In genomic region chr18:23115683-23116096, GRCh38 we compare ENCODE assay signal across 12 cellular contexts. TPM values are rescaled to one million over a fixed set of nuclear protein-coding genes. Genes with fewer than 3 reads are reported as not detected.
DNase-seq lines count a peak whose midpoint lies in the region; ATAC-seq and TF ChIP-seq lines count a peak whose summit lies in the region.
"Had no signal": no experiment of that assay in that cellular context is flagged by ENCODE, and none has a peak within 500 bp of the region (broad histone marks: within the 10 kb centered on the region; RNA-seq: fewer than 3 reads in every experiment).

No MANE protein-coding gene starts in this region.

- in situ Hi-C loops in ACHN (cut with HindIII; ENCODE audit: low pct_ligation_motif_present, low pct_unique_long_range_greater_than_20kb, low sequenced_read_pairs): no loop called here

- no peaks in the 10 kb centered on the region for H3K9me3 ChIP-seq in BE2C
- H3K9me3 ChIP-seq: colonic mucosa, tibial artery had no signal

- DNase-seq in ACHN (peak; percentile 94), HT1080 (ENCODE audit: low read depth) (peak; percentile 93), astrocyte of the hippocampus (ENCODE audit: low read depth, low spot score) (peak; percentile 88), kidney glomerular epithelial cell (lab: John Stamatoyannopoulos, UW) (peak; percentile 93), erythroblast (lab: John Stamatoyannopoulos, UW) (no peak), BE2C (no peak), cerebellar cortex (ENCODE audit: low spot score) (no peak)
- DNase-seq: colonic mucosa, tibial artery had no signal

- H3K27me3 ChIP-seq in BE2C: no peaks in the 10 kb centered on the region
- H3K27me3 ChIP-seq: BLaER1 treated with 17β-estradiol and CSF1 and Interleukin-3, amounts not matched to agents 10 nM and 100 nM; colonic mucosa; tibial artery had no signal

- TF ChIP-seq CTCF in BE2C (IDR thresholded peaks at IDR 0.05; ENCODE audit: low read depth, low read length): no peak

- TF ChIP-seq POLR2A in erythroblast (IDR thresholded peaks at IDR 0.05; ENCODE audit: low read length): no peak

- no peaks in the 10 kb centered on the region for H3K36me3 ChIP-seq in BE2C
- H3K36me3 ChIP-seq: BLaER1 treated with 17β-estradiol and CSF1 and Interleukin-3, amounts not matched to agents 10 nM and 100 nM; colonic mucosa; tibial artery had no signal

- ATAC-seq in HG02610 (IDR thresholded peaks at IDR 0.05; ENCODE audit: unreplicated experiment): no peak
- ATAC-seq: Right ventricle myocardium inferior had no signal

- no peaks in the 10 kb centered on the region for H3K4me1 ChIP-seq in BE2C

- no peak overlapping the region for H3K4me3 ChIP-seq in BE2C (ENCODE audit: low read depth, low read length)
- H3K4me3 ChIP-seq: BLaER1 treated with 17β-estradiol and CSF1 and Interleukin-3, amounts not matched to agents 10 nM and 100 nM; colonic mucosa; tibial artery had no signal

RNA-seq across cellular contexts. Expression of gene CABLES1, which starts 19.6 kb away (rescaled TPM):
- 3.4 and 5.3 TPM in 2 replicates for total RNA-seq in HT1080 (2014; rRNA removed; shearing (Covaris generic))
- polyA plus RNA-seq in HT1080 (2015; cell fraction: cytosol; rRNA removed): 4.4 and 5.8 TPM in 2 replicates
- polyA plus RNA-seq in HT1080 (2015; cell fraction: nucleus; rRNA removed): 5.3 and 5.4 TPM in 2 replicates
- 18.5 TPM for polyA plus RNA-seq in BE2C (2012; ENCODE audit: insufficient read depth, insufficient read length, low read depth)

Comparison
In these comparisons a context has a peak if more than half of its experiments do, and no peak if none do; other contexts are left out.
1. DNase-seq: peak in ACHN (single experiment), HT1080 (single experiment), astrocyte of the hippocampus (single experiment) and kidney glomerular epithelial cell (single experiment); none in erythroblast (0 of 2), BE2C (single experiment) and cerebellar cortex (single experiment).